Comparison of ENCODE assay signal across 22 cellular contexts in genomic region chr19:15438577-15438976, GRCh38. TPM values are rescaled to one million over a fixed set of nuclear protein-coding genes. Genes with fewer than 3 reads are reported as not detected.
"Had no signal": no experiment of that assay in that cellular context is flagged by ENCODE, and none has a peak within 500 bp of the region (broad histone marks: within the 10 kb centered on the region; RNA-seq: fewer than 3 reads in every experiment).

No MANE protein-coding gene starts in this region.

- H3K27ac ChIP-seq: gastrocnemius medialis, left ventricle myocardium inferior, lower lobe of right lung, neural progenitor cell, parathyroid adenoma, psoas muscle had no signal

- H3K27me3 ChIP-seq: gastrocnemius medialis, neural progenitor cell had no signal

- H3K9ac ChIP-seq: parathyroid adenoma had no signal

- H3K4me3 ChIP-seq: gastrocnemius medialis, left ventricle myocardium inferior, lower lobe of right lung, neural progenitor cell, psoas muscle, skin epidermis had no signal

- ATAC-seq: esophagus mucosa; gastrocnemius medialis; left cardiac atrium; lower lobe of right lung; natural killer cell treated with Interleukin-12 subunit alpha and Interleukin-12 subunit beta and Interleukin-15 and Interleukin-18, amount 100 ng/mL, for 72 hours; psoas muscle; sciatic nerve; stimulated activated naive B cell treated with anti-CD40 and anti-IgM and Interleukin-4, amounts not matched to agents 10 μg/mL and 1 μg/mL and 100 μg/mL, for 72 hours; stimulated activated naive CD8-positive, alpha-beta T cell treated with anti-CD3 and anti-CD28 coated beads, Interleukin-15, amount 100 ng/mL, for 72 hours had no signal

- DNase-seq: effector memory CD4-positive, alpha-beta T cell; gastrocnemius medialis; glutamatergic neuron; left cardiac atrium; left ventricle myocardium inferior; lower lobe of right lung; midbrain; occipital lobe; retina; stimulated activated CD4-positive, alpha-beta T cell treated with anti-CD3 and anti-CD28 coated beads, Interleukin-2, amount 100 ng/mL, for 24 hours; stimulated activated CD4-positive, alpha-beta T cell treated with anti-CD3 and anti-CD28 coated beads, Interleukin-4, amount 100 ng/mL, for 4 hours; stimulated activated naive B cell treated with anti-CD40 and anti-IgM and Interleukin-4, amounts not matched to agents 10 μg/mL and 1 μg/mL and 100 μg/mL, for 72 hours; stimulated activated naive CD8-positive, alpha-beta T cell treated with anti-CD3 and anti-CD28 coated beads, Interleukin-15, amount 100 ng/mL, for 72 hours had no signal

- H3K36me3 ChIP-seq: lower lobe of right lung, neural progenitor cell had no signal

- H3K9me3 ChIP-seq: gastrocnemius medialis, left ventricle myocardium inferior, lower lobe of right lung, psoas muscle had no signal

- H3K4me1 ChIP-seq: neural progenitor cell, parathyroid adenoma had no signal

RNA-seq across cellular contexts. Expression of gene RASAL3, which starts 25.8 kb away (rescaled TPM):
- total RNA-seq: fibroblast of villous mesenchyme had no signal

RNA-seq across cellular contexts. Expression of gene PGLYRP2, which starts 40.7 kb away (rescaled TPM):
- total RNA-seq: esophagus mucosa; fibroblast of villous mesenchyme; gastrocnemius medialis; kidney; left cardiac atrium; left ventricle myocardium inferior; lower lobe of right lung; natural killer cell treated with Interleukin-12 subunit alpha and Interleukin-12 subunit beta and Interleukin-15 and Interleukin-18, amount 100 ng/mL, for 72 hours; occipital lobe; psoas muscle; sciatic nerve had no signal
